ENCODE assay signal across 13 cellular contexts in the genomic region with DNA sequence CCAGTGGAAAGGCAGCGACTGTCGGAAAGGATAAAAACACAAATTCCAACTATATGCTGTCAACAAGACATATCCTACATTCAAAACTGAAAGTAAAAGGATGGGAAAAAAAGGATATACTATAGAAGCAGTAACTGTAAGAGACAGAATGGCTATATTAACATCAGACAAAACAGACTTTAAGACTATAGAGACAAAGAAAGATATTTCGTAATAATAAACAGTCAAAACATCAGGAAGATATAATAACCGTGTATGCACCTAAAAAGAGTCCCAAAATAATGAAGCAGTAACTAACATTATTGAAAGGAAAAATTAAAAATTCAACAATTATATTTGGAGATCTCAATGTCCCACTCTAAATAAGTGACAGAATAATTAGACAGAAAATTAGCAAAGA. TPM values are rescaled to one million over a fixed set of nuclear protein-coding genes. Genes with fewer than 3 reads are reported as not detected.
DNase-seq lines count a peak whose midpoint lies in the region; ATAC-seq and FAIRE-seq lines count a peak whose summit lies in the region.
"Had no signal": no experiment of that assay in that cellular context is flagged by ENCODE, and none has a peak within 500 bp of the region (broad histone marks: within the 10 kb centered on the region; RNA-seq: fewer than 3 reads in every experiment).

No MANE protein-coding gene starts in this region.

- H3K4me3 Mint-ChIP-seq in activated naive CD8-positive, alpha-beta T cell, result no peak overlapping the region
- no peak overlapping the region for H3K4me3 Mint-ChIP-seq in activated naive CD8-positive, alpha-beta T cell treated with anti-CD3 and anti-CD28 coated beads, Interleukin-2, amount 50 U/mL, for 24 hours
- H3K4me3 Mint-ChIP-seq: CD4-positive, CD25-positive, alpha-beta regulatory T cell; GM23338; H9 had no signal

- peaks cover 25% of the 10 kb centered on the region for H3K36me3 Mint-ChIP-seq in activated naive CD8-positive, alpha-beta T cell
- peaks cover 41% of the 10 kb centered on the region for H3K36me3 Mint-ChIP-seq in activated naive CD8-positive, alpha-beta T cell treated with anti-CD3 and anti-CD28 coated beads, Interleukin-2, amount 50 U/mL, for 24 hours (ENCODE audit: low read depth)

- intact Hi-C loops in right cardiac atrium (cut with DNase I), result no loop called here

- H3K4me1 ChIP-seq in right cardiac atrium (ENCODE audit: control insufficient read depth, insufficient read depth, low read length), result no peaks in the 10 kb centered on the region

- no peaks in the 10 kb centered on the region for H3K27me3 Mint-ChIP-seq in activated naive CD8-positive, alpha-beta T cell
- H3K27me3 Mint-ChIP-seq in activated naive CD8-positive, alpha-beta T cell treated with anti-CD3 and anti-CD28 coated beads, Interleukin-2, amount 50 U/mL, for 24 hours, result no peaks in the 10 kb centered on the region
- H3K27me3 Mint-ChIP-seq: CD4-positive, CD25-positive, alpha-beta regulatory T cell had no signal

- no peak overlapping the region for H3K4me3 ChIP-seq in right cardiac atrium (ENCODE audit: low read length)
- H3K4me3 ChIP-seq: BLaER1 treated with 17β-estradiol and CSF1 and Interleukin-3, amounts not matched to agents 10 nM and 100 nM; GM23338 had no signal

- peak; percentile 13 for FAIRE-seq in frontal cortex (lab: Jason Lieb, UNC)

- no peak for DNase-seq in activated naive CD8-positive, alpha-beta T cell treated with anti-CD3 and anti-CD28 coated beads, Interleukin-2, amount 50 U/mL, for 24 hours
- DNase-seq in OCI-M1 (lab: John Stamatoyannopoulos, UW) (peak; percentile 7), frontal cortex (ENCODE audit: low spot score in 2 of 2) (no peak), iPS-NIHi11 (ENCODE audit: low spot score) (no peak), NCI-H1436 treated with DMSO at 0.1 percent for 48 hours (lab: John Stamatoyannopoulos, UW) (no peak), right cardiac atrium (no peak)
- DNase-seq: ACHN; CD4-positive, CD25-positive, alpha-beta regulatory T cell; DMS53; H9 had no signal

- H3K4me1 Mint-ChIP-seq in activated naive CD8-positive, alpha-beta T cell (ENCODE audit: low read depth), result peaks cover 16% of the 10 kb centered on the region
- peaks cover 8% of the 10 kb centered on the region for H3K4me1 Mint-ChIP-seq in activated naive CD8-positive, alpha-beta T cell treated with anti-CD3 and anti-CD28 coated beads, Interleukin-2, amount 50 U/mL, for 24 hours

- peak overlapping the region; percentile 3 for H3K27ac Mint-ChIP-seq in activated naive CD8-positive, alpha-beta T cell
- no peak overlapping the region for H3K27ac Mint-ChIP-seq in activated naive CD8-positive, alpha-beta T cell treated with anti-CD3 and anti-CD28 coated beads, Interleukin-2, amount 50 U/mL, for 24 hours
- H3K27ac Mint-ChIP-seq: CD4-positive, CD25-positive, alpha-beta regulatory T cell; GM23338 had no signal

- H3K9me3 Mint-ChIP-seq in activated naive CD8-positive, alpha-beta T cell (ENCODE audit: low read depth), result peaks cover 2% of the 10 kb centered on the region
- peaks cover 8% of the 10 kb centered on the region for H3K9me3 Mint-ChIP-seq in activated naive CD8-positive, alpha-beta T cell treated with anti-CD3 and anti-CD28 coated beads, Interleukin-2, amount 50 U/mL, for 24 hours
- H3K9me3 Mint-ChIP-seq: GM23338, H9 had no signal

- no peaks in the 10 kb centered on the region for H3K9me3 ChIP-seq in right cardiac atrium (ENCODE audit: control insufficient read depth, low read length)

- no peak for ATAC-seq in activated naive CD8-positive, alpha-beta T cell treated with anti-CD3 and anti-CD28 coated beads, Interleukin-2, amount 50 U/mL, for 24 hours
- ATAC-seq in right cardiac atrium, result no peak
- ATAC-seq: GM23338 had no signal

- WGBS in right cardiac atrium, result 74% methylated on average over 4 of the region's 4 CpGs

- no peaks in the 10 kb centered on the region for H3K27me3 ChIP-seq in right cardiac atrium (ENCODE audit: control insufficient read depth, insufficient read depth)
- H3K27me3 ChIP-seq: BLaER1 treated with 17β-estradiol and CSF1 and Interleukin-3, amounts not matched to agents 10 nM and 100 nM had no signal

- no peak overlapping the region for H3K27ac ChIP-seq in right cardiac atrium (ENCODE audit: low read length)
- H3K27ac ChIP-seq: BLaER1 treated with 17β-estradiol and CSF1 and Interleukin-3, amounts not matched to agents 10 nM and 100 nM had no signal

RNA-seq across cellular contexts. Expression of gene ZNF148, which starts 48.2 kb away (rescaled TPM):
- total RNA-seq in frontal cortex, result 106 TPM
- 10 to 100 TPM; 45.4 to 51.6 (median 46.4) TPM for total RNA-seq in right cardiac atrium
- polyA plus RNA-seq in right cardiac atrium, result 5.3 TPM
